11 cellular contexts compared by ENCODE assay signal in genomic region chr5:74538206-74538661, GRCh38.
DNase-seq lines count a peak whose midpoint lies in the region; ATAC-seq, FAIRE-seq and TF ChIP-seq lines count a peak whose summit lies in the region.
"Had no signal": no experiment of that assay in that cellular context is flagged by ENCODE, and none has a peak within 500 bp of the region (broad histone marks: within the 10 kb centered on the region; RNA-seq: fewer than 3 reads in every experiment).

No MANE protein-coding gene starts in this region.

- H3K4me3 Mint-ChIP-seq in chondrocyte (ENCODE audit: unreplicated experiment): no peak overlapping the region
- H3K4me3 Mint-ChIP-seq: central memory CD8-positive, alpha-beta T cell had no signal

- POLR2A ChIA-PET in HepG2 (lab: Yijun Ruan, JAX): interaction anchor here (0.7 to 4.4 kb wide), 6 partner anchors 22 to 102 kb away, joined by 3 to 36 read pairs (median 3); partner anchors contain the start of gene ENC1

- no peaks in the 10 kb centered on the region for H3K27me3 Mint-ChIP-seq in chondrocyte (ENCODE audit: low read depth)
- H3K27me3 Mint-ChIP-seq: central memory CD8-positive, alpha-beta T cell had no signal

- H3K9me3 Mint-ChIP-seq in chondrocyte (ENCODE audit: low read depth): peaks cover 14% of the 10 kb centered on the region

- DNase-seq in chondrocyte (ENCODE audit: low spot score) (no peak), HepG2 (ENCODE audit: low spot score) (peak; percentile 89), tibial nerve (ENCODE audit: low spot score in 2 of 2) (peak; percentile 42 to 66), COLO829 (ENCODE audit: low spot score) (no peak), G401 (ENCODE audit: low spot score) (no peak), SHP77 (lab: John Stamatoyannopoulos, UW) (no peak)
- DNase-seq: NCI-H82 had no signal

- peaks cover 5% of the 10 kb centered on the region for H3K36me3 Mint-ChIP-seq in chondrocyte (ENCODE audit: low read depth)

- H2AFZ ChIP-seq in HepG2 (ENCODE audit: low read length): peak overlapping the region; percentile 59

- peaks cover 53% of the 10 kb centered on the region for H3K4me1 Mint-ChIP-seq in chondrocyte (ENCODE audit: low read depth)
- H3K4me1 Mint-ChIP-seq: central memory CD8-positive, alpha-beta T cell had no signal

- ATAC-seq in HepG2 (peak; percentile 99), GM21360 (IDR thresholded peaks at IDR 0.05; ENCODE audit: unreplicated experiment) (no peak)

- H3K79me2 ChIP-seq in HepG2 (ENCODE audit: insufficient read depth, low read length): no peaks in the 10 kb centered on the region

- BruUV-seq in HepG2 (replicated peaks; lab: Mats Ljungman, UMichigan): no TSS peak

- no peaks in the 10 kb centered on the region for H3K27me3 ChIP-seq in HepG2 (ENCODE audit: control insufficient read depth in 1 of 2, insufficient read depth in 2 of 2, low read length in 2 of 2)
- no peaks in the 10 kb centered on the region for H3K27me3 ChIP-seq in tibial nerve

- TF ChIP-seq EP300 in Ishikawa (IDR thresholded peaks at IDR 0.05; ENCODE audit: borderline replicate concordance): no peak
- peak; percentile 57 to 87; a peak in 2 of 4 replicates for TF ChIP-seq EP300 in HepG2 (IDR thresholded peaks at IDR 0.05; ENCODE audit: low read depth in 2 of 2, low read length in 2 of 2)
- peak; percentile 62; the same call in 1 of the 2 replicates for TF ChIP-seq EP300 in HepG2 (CRISPR knock-in tag; IDR thresholded peaks at IDR 0.05; ENCODE audit: borderline replicate concordance)
- peak in 1 of 2 donors; percentile 84 for TF ChIP-seq EP300 in tibial nerve (IDR thresholded peaks at IDR 0.05)

- TF ChIP-seq RAD21 in Ishikawa (IDR thresholded peaks at IDR 0.05; ENCODE audit: low read depth): no peak
- no peak for TF ChIP-seq RAD21 in HepG2 (CRISPR knock-in tag; IDR thresholded peaks at IDR 0.05)

- peaks cover 61% of the 10 kb centered on the region for H3K4me1 ChIP-seq in HepG2 (ENCODE audit: insufficient read depth, low read length)
- peaks cover 0 to 25% (median 3%) of the 10 kb centered on the region in 4 donors for H3K4me1 ChIP-seq in tibial nerve

- TF ChIP-seq POLR2A in HepG2 (IDR thresholded peaks at IDR 0.05; ENCODE audit: insufficient read depth in 1 of 2, low read depth in 2 of 2, low read length in 2 of 2): 0 out of 4 replicates have a peak, but pooled peaks of 1 of the 2 experiments have one; percentile 18
- no peak for TF ChIP-seq POLR2A in tibial nerve (IDR thresholded peaks at IDR 0.05)

- H3K27ac Mint-ChIP-seq in chondrocyte (ENCODE audit: unreplicated experiment): peak overlapping the region; percentile 84

- intact Hi-C loops in HepG2 (cut with micrococcal nuclease; ENCODE audit: unreplicated experiment): loop anchor here (5.0 to 10.0 kb wide), 2 partner anchors 47 to 104 kb away; partner anchors contain the start of gene ENC1

- H3K27ac ChIP-seq in HepG2 (ENCODE audit: extremely low read length, insufficient read depth, low read length) (peak overlapping the region; percentile 51), tibial nerve (no peak overlapping the region)

- peak; percentile 97 for FAIRE-seq in HepG2 (lab: Jason Lieb, UNC)
- FAIRE-seq: islet of Langerhans had no signal

- in situ Hi-C loops in HepG2 (cut with HindIII; ENCODE audit: extremely low pct_ligation_motif_present, low pct_unique_long_range_greater_than_20kb) (loop anchor here (5.0 kb wide), 1 partner anchor 36 kb away; no protein-coding TSS in a partner anchor), G401 (cut with HindIII; ENCODE audit: low sequenced_read_pairs) (no loop called here)

- 0% methylated on average over 2 of the region's 3 CpGs for WGBS in HepG2 (ENCODE audit: low lambda C conversion rate)
- WGBS in tibial nerve, 2 donors: 2 to 24% methylated on average over 3 of the region's 3 CpGs

- CTCF ChIA-PET in HepG2 (lab: Yijun Ruan, JAX; ENCODE audit: low intra/inter-chr PET ratio, low total read pairs): no interaction called here

- no peaks in the 10 kb centered on the region for H4K20me1 ChIP-seq in HepG2 (ENCODE audit: insufficient read depth, low read length)

- TF ChIP-seq CTCF in chondrocyte (IDR thresholded peaks at IDR 0.05) (no peak), HepG2 (CRISPR knock-in tag; IDR thresholded peaks at IDR 0.05) (0 out of 2 replicates have a peak, but pooled peaks have one; percentile 8), tibial nerve (IDR thresholded peaks at IDR 0.05) (no peak)

- peaks cover 24% of the 10 kb centered on the region for H3K9me3 ChIP-seq in HepG2 (ENCODE audit: low read length)
- peaks cover 0 to 15% (median 0%) of the 10 kb centered on the region in 4 donors for H3K9me3 ChIP-seq in tibial nerve

- peak overlapping the region; percentile 41; the same call in 1 of the 2 replicates for H3K9ac ChIP-seq in HepG2 (ENCODE audit: insufficient read depth, low read depth, low read length)

- H3K4me3 ChIP-seq in HepG2 (replicated peaks in 1 of 3; ENCODE audit: insufficient read depth in 1 of 3, low read depth in 2 of 3, low read length in 3 of 3) (peak overlapping the region in 1 of 3 experiments; percentile 32; a peak in 2 of 6 replicates), tibial nerve (no peak overlapping the region)

- no peaks in the 10 kb centered on the region for H3K36me3 ChIP-seq in HepG2 (replicated peaks in 1 of 2; ENCODE audit: control insufficient read depth in 1 of 2, insufficient read depth in 2 of 2, low read length in 2 of 2)
- H3K36me3 ChIP-seq in tibial nerve: no peaks in the 10 kb centered on the region

- H3K4me2 ChIP-seq in HepG2 (ENCODE audit: low read depth, low read length): peak overlapping the region; percentile 70

TF ChIP-seq in Ishikawa, 13 proteins besides CTCF, POLR2A, EP300 and RAD21:
- TF ChIP-seq YY1 (IDR thresholded peaks at IDR 0.05; ENCODE audit: low read depth): no peak
- no peak for TF ChIP-seq FOXM1 (IDR thresholded peaks at IDR 0.05; ENCODE audit: borderline replicate concordance, low read depth)
- no peak for TF ChIP-seq ZBTB7A (IDR thresholded peaks at IDR 0.05; ENCODE audit: low read depth)
- TF ChIP-seq CEBPB (IDR thresholded peaks at IDR 0.05): peak; percentile 51; the same call in 1 of the 2 replicates
- TF ChIP-seq TEAD4 (IDR thresholded peaks at IDR 0.05): no peak
- no peak for TF ChIP-seq TAF1 (IDR thresholded peaks at IDR 0.05; ENCODE audit: low read depth)

TF ChIP-seq in HepG2, 621 proteins besides CTCF, POLR2A, EP300 and RAD21 (continues in another document):
- peak; percentile 67; the same call in 1 of the 2 replicates for TF ChIP-seq CCDC6 (CRISPR knock-in tag; IDR thresholded peaks at IDR 0.05)
- no peak for TF ChIP-seq SALL2 (CRISPR knock-in tag; IDR thresholded peaks at IDR 0.05)
- TF ChIP-seq ZNF781 (CRISPR knock-in tag; IDR thresholded peaks at IDR 0.05; ENCODE audit: borderline replicate concordance, not compliant biosample characterization): peak; percentile 53
- TF ChIP-seq ZSCAN21 (CRISPR knock-in tag; IDR thresholded peaks at IDR 0.05; ENCODE audit: borderline replicate concordance): peak; percentile 73; the same call in 1 of the 2 replicates
- TF ChIP-seq ZGPAT (CRISPR knock-in tag; IDR thresholded peaks at IDR 0.05): peak; percentile 70
- TF ChIP-seq ZNF414 (CRISPR knock-in tag; IDR thresholded peaks at IDR 0.05): no peak
- peak; percentile 95 for TF ChIP-seq HNF4A (CRISPR knock-in tag; IDR thresholded peaks at IDR 0.05)
- peak; percentile 38; the same call in 1 of the 2 replicates for TF ChIP-seq KLF6 (CRISPR knock-in tag; IDR thresholded peaks at IDR 0.05)
- TF ChIP-seq SALL1 (CRISPR knock-in tag; IDR thresholded peaks at IDR 0.05): peak; percentile 98
- peak; percentile 70 for TF ChIP-seq TEAD3 (CRISPR knock-in tag; optimal IDR thresholded peaks at IDR 0.05; ENCODE audit: borderline replicate concordance)
- peak; percentile 68; the same call in 1 of the 2 replicates for TF ChIP-seq ZFP1 (CRISPR knock-in tag; IDR thresholded peaks at IDR 0.05)
- 0 out of 2 replicates have a peak, but pooled peaks have one; percentile 47 for TF ChIP-seq ZNF124 (CRISPR knock-in tag; IDR thresholded peaks at IDR 0.05)
- peak in 1 of 2 experiments; percentile 57; a peak in 1 of 4 replicates for TF ChIP-seq HMGXB4 (CRISPR knock-in tag; IDR thresholded peaks at IDR 0.05; ENCODE audit: borderline replicate concordance in 1 of 2, low read depth in 1 of 2)
- TF ChIP-seq RXRB (CRISPR knock-in tag; IDR thresholded peaks at IDR 0.05; ENCODE audit: borderline replicate concordance): peak; percentile 95
- no peak for TF ChIP-seq SRSF1 (optimal IDR thresholded peaks at IDR 0.05; ENCODE audit: low read depth, low read length)
- peak; percentile 64 for TF ChIP-seq KDM6A (CRISPR knock-in tag; IDR thresholded peaks at IDR 0.05; ENCODE audit: low read depth)

Comparison
In these comparisons a context has a peak if more than half of its experiments do, and no peak if none do; other contexts are left out.
1. DNase-seq: peak in HepG2 (single experiment) and tibial nerve (2 of 2); none in chondrocyte (single experiment), COLO829 (single experiment), G401 (single experiment) and SHP77 (0 of 2).